ENCODE assay signal across 1 cellular context in the genomic region with DNA sequence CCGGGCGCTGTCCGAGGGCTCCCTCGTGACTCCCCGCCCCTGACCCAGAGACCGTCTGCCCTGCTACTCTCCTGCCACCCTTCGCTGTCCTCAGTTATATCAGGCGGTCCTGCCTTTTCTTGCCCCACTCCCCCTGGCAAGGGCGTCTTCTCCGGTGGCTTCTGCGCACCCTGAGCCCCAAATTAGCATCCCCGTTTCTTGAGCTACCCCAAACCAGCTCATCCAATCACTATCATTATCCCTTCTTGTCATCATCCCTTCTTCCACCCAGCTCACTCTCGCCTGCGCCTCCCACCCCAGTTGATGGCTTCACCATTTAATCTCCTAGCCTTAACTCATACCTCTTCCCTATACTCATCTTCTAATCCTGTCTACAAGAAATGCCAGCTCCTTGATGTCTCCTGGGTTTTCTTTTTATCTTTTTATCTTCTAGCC.
A peak's percentile ranks its signal among the peaks of the same experiment; 100 is the strongest.
TF ChIP-seq lines count a peak whose summit lies in the region.

No MANE protein-coding gene starts in this region.

TF ChIP-seq in GM12878, 131 proteins besides CTCF, POLR2A, EP300 and RAD21:
- TF ChIP-seq, protein P1, sequence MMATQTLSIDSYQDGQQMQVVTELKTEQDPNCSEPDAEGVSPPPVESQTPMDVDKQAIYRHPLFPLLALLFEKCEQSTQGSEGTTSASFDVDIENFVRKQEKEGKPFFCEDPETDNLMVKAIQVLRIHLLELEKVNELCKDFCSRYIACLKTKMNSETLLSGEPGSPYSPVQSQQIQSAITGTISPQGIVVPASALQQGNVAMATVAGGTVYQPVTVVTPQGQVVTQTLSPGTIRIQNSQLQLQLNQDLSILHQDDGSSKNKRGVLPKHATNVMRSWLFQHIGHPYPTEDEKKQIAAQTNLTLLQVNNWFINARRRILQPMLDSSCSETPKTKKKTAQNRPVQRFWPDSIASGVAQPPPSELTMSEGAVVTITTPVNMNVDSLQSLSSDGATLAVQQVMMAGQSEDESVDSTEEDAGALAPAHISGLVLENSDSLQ (IDR thresholded peaks at IDR 0.05), result peak; percentile 33; the same call in 1 of the 2 replicates
- TF ChIP-seq FOXM1 (IDR thresholded peaks at IDR 0.05; ENCODE audit: low read depth, low read length), result no peak
- TF ChIP-seq HDAC6 (IDR thresholded peaks at IDR 0.05; ENCODE audit: unreplicated experiment), result no peak
- TF ChIP-seq SPI1 (IDR thresholded peaks at IDR 0.05; ENCODE audit: borderline replicate concordance, insufficient read depth, low read depth, low read length), result no peak
- TF ChIP-seq SMC3 (IDR thresholded peaks at IDR 0.05; ENCODE audit: borderline replicate concordance, low read length), result no peak
- TF ChIP-seq IKZF2 (IDR thresholded peaks at IDR 0.05), result no peak
- TF ChIP-seq, protein P2, sequence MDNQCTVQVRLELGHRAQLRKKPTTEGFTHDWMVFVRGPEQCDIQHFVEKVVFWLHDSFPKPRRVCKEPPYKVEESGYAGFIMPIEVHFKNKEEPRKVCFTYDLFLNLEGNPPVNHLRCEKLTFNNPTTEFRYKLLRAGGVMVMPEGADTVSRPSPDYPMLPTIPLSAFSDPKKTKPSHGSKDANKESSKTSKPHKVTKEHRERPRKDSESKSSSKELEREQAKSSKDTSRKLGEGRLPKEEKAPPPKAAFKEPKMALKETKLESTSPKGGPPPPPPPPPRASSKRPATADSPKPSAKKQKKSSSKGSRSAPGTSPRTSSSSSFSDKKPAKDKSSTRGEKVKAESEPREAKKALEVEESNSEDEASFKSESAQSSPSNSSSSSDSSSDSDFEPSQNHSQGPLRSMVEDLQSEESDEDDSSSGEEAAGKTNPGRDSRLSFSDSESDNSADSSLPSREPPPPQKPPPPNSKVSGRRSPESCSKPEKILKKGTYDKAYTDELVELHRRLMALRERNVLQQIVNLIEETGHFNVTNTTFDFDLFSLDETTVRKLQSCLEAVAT (IDR thresholded peaks at IDR 0.05), result 0 out of 2 replicates have a peak, but pooled peaks have one; percentile 14
- TF ChIP-seq, protein P3, sequence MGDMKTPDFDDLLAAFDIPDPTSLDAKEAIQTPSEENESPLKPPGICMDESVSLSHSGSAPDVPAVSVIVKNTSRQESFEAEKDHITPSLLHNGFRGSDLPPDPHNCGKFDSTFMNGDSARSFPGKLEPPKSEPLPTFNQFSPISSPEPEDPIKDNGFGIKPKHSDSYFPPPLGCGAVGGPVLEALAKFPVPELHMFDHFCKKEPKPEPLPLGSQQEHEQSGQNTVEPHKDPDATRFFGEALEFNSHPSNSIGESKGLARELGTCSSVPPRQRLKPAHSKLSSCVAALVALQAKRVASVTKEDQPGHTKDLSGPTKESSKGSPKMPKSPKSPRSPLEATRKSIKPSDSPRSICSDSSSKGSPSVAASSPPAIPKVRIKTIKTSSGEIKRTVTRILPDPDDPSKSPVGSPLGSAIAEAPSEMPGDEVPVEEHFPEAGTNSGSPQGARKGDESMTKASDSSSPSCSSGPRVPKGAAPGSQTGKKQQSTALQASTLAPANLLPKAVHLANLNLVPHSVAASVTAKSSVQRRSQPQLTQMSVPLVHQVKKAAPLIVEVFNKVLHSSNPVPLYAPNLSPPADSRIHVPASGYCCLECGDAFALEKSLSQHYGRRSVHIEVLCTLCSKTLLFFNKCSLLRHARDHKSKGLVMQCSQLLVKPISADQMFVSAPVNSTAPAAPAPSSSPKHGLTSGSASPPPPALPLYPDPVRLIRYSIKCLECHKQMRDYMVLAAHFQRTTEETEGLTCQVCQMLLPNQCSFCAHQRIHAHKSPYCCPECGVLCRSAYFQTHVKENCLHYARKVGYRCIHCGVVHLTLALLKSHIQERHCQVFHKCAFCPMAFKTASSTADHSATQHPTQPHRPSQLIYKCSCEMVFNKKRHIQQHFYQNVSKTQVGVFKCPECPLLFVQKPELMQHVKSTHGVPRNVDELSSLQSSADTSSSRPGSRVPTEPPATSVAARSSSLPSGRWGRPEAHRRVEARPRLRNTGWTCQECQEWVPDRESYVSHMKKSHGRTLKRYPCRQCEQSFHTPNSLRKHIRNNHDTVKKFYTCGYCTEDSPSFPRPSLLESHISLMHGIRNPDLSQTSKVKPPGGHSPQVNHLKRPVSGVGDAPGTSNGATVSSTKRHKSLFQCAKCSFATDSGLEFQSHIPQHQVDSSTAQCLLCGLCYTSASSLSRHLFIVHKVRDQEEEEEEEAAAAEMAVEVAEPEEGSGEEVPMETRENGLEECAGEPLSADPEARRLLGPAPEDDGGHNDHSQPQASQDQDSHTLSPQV (IDR thresholded peaks at IDR 0.05), result no peak
- peak; percentile 32; the same call in 1 of the 2 replicates for TF ChIP-seq SMARCA5 (IDR thresholded peaks at IDR 0.05)
- TF ChIP-seq, protein P4, sequence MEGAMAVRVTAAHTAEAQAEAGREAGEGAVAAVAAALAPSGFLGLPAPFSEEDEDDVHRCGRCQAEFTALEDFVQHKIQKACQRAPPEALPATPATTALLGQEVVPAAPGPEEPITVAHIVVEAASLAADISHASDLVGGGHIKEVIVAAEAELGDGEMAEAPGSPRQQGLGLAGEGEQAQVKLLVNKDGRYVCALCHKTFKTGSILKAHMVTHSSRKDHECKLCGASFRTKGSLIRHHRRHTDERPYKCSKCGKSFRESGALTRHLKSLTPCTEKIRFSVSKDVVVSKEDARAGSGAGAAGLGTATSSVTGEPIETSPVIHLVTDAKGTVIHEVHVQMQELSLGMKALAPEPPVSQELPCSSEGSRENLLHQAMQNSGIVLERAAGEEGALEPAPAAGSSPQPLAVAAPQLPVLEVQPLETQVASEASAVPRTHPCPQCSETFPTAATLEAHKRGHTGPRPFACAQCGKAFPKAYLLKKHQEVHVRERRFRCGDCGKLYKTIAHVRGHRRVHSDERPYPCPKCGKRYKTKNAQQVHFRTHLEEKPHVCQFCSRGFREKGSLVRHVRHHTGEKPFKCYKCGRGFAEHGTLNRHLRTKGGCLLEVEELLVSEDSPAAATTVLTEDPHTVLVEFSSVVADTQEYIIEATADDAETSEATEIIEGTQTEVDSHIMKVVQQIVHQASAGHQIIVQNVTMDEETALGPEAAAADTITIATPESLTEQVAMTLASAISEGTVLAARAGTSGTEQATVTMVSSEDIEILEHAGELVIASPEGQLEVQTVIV (IDR thresholded peaks at IDR 0.05; ENCODE audit: borderline replicate concordance, partially characterized antibody), result no peak
- TF ChIP-seq HDGF (IDR thresholded peaks at IDR 0.05), result 0 out of 2 replicates have a peak, but pooled peaks have one; percentile 42
- TF ChIP-seq, protein P5, sequence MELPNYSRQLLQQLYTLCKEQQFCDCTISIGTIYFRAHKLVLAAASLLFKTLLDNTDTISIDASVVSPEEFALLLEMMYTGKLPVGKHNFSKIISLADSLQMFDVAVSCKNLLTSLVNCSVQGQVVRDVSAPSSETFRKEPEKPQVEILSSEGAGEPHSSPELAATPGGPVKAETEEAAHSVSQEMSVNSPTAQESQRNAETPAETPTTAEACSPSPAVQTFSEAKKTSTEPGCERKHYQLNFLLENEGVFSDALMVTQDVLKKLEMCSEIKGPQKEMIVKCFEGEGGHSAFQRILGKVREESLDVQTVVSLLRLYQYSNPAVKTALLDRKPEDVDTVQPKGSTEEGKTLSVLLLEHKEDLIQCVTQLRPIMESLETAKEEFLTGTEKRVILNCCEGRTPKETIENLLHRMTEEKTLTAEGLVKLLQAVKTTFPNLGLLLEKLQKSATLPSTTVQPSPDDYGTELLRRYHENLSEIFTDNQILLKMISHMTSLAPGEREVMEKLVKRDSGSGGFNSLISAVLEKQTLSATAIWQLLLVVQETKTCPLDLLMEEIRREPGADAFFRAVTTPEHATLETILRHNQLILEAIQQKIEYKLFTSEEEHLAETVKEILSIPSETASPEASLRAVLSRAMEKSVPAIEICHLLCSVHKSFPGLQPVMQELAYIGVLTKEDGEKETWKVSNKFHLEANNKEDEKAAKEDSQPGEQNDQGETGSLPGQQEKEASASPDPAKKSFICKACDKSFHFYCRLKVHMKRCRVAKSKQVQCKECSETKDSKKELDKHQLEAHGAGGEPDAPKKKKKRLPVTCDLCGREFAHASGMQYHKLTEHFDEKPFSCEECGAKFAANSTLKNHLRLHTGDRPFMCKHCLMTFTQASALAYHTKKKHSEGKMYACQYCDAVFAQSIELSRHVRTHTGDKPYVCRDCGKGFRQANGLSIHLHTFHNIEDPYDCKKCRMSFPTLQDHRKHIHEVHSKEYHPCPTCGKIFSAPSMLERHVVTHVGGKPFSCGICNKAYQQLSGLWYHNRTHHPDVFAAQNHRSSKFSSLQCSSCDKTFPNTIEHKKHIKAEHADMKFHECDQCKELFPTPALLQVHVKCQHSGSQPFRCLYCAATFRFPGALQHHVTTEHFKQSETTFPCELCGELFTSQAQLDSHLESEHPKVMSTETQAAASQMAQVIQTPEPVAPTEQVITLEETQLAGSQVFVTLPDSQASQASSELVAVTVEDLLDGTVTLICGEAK (IDR thresholded peaks at IDR 0.05; ENCODE audit: borderline replicate concordance), result 0 out of 2 replicates have a peak, but pooled peaks have one; percentile 24
TF ChIP-seq in GM12878: peak in this region for 5.
